ENCODE assay signal across 10 cellular contexts in genomic region chr19:10227215-10227971, GRCh38. TPM values are rescaled to one million over a fixed set of nuclear protein-coding genes. Genes with fewer than 3 reads are reported as not detected.
A peak's percentile ranks its signal among the peaks of the same experiment; 100 is the strongest.
DNase-seq lines count a peak whose midpoint lies in the region; TF ChIP-seq lines count a peak whose summit lies in the region.
"Had no signal": no experiment of that assay in that cellular context is flagged by ENCODE, and none has a peak within 500 bp of the region (broad histone marks: within the 10 kb centered on the region; RNA-seq: fewer than 3 reads in every experiment).

No MANE protein-coding gene starts in this region.

- POLR2A ChIA-PET in RWPE1 (lab: Yijun Ruan, JAX; ENCODE audit: low non-redundant PET) = interaction anchor here (0.6 kb wide), 2 partner anchors 38 to 76 kb away, joined by 3 to 4 read pairs; no protein-coding TSS in a partner anchor

- peaks cover 22% of the 10 kb centered on the region; the same call in 1 of the 2 replicates for H3K36me3 ChIP-seq in SU-DHL-6 (ENCODE audit: low read length)

- no peak overlapping the region for H3K4me3 Mint-ChIP-seq in activated T-helper 2 cell treated with anti-CD3 and anti-CD28 coated beads, Interferon-gamma antibody, Interleukin-2, Interleukin-4, amounts not matched to agents 10 μg/mL and 5 μg/mL and 100 μg/mL, durations not matched to agents 14 hours and 24 hours and 36 hours (ENCODE audit: low read depth)

- H3K27ac Mint-ChIP-seq in activated T-helper 2 cell treated with anti-CD3 and anti-CD28 coated beads, Interferon-gamma antibody, Interleukin-2, Interleukin-4, amounts not matched to agents 10 μg/mL and 5 μg/mL and 100 μg/mL, durations not matched to agents 14 hours and 24 hours and 36 hours = no peak overlapping the region

- peak; percentile 57 for TF ChIP-seq CTCF in SU-DHL-6 (IDR thresholded peaks at IDR 0.05; ENCODE audit: insufficient read depth, low read length, poor library complexity, severe bottlenecking)
- TF ChIP-seq CTCF in RWPE1 (conservative IDR thresholded peaks at IDR 0.05; ENCODE audit: low read depth) = no peak

- CTCF ChIA-PET in RWPE1 (lab: Yijun Ruan, JAX) = interaction anchor here (0.7 to 2.8 kb wide), 5 partner anchors 23 to 338 kb away, joined by 3 to 12 read pairs (median 5); no protein-coding TSS in a partner anchor

- H3K79me2 ChIP-seq in SU-DHL-6 (ENCODE audit: insufficient read depth, low read length) = peaks cover 88% of the 10 kb centered on the region

- no peaks in the 10 kb centered on the region for H3K9me2 ChIP-seq in SU-DHL-6 (replicated peaks; ENCODE audit: insufficient read depth, low read length)

- peak; percentile 97 for DNase-seq in Ammon's horn (ENCODE audit: low spot score)
- DNase-seq in head of caudate nucleus = peak; percentile 84 to 98 (median 95)
- peak; percentile 83 to 99 (median 92) for DNase-seq in posterior cingulate gyrus
- DNase-seq in RWPE1 (ENCODE audit: low spot score) = no peak
- DNase-seq in ACHN = no peak
- no peak for DNase-seq in central memory CD4-positive, alpha-beta T cell
- DNase-seq in activated T-helper 2 cell treated with anti-CD3 and anti-CD28 coated beads, Interferon-gamma antibody, Interleukin-2, Interleukin-4, amounts not matched to agents 10 μg/mL and 5 μg/mL and 100 μg/mL, durations not matched to agents 14 hours and 24 hours and 36 hours (ENCODE audit: low spot score) = no peak
- DNase-seq: DMS 273 treated with DMSO at 0.1 percent for 48 hours, NCI-H82 had no signal

- no peaks in the 10 kb centered on the region for H3K27me3 Mint-ChIP-seq in activated T-helper 2 cell treated with anti-CD3 and anti-CD28 coated beads, Interferon-gamma antibody, Interleukin-2, Interleukin-4, amounts not matched to agents 10 μg/mL and 5 μg/mL and 100 μg/mL, durations not matched to agents 14 hours and 24 hours and 36 hours (ENCODE audit: low read depth)

- no peaks in the 10 kb centered on the region for H3K27me3 ChIP-seq in SU-DHL-6 (ENCODE audit: low read length)

- peaks cover 7% of the 10 kb centered on the region for H3K36me3 Mint-ChIP-seq in activated T-helper 2 cell treated with anti-CD3 and anti-CD28 coated beads, Interferon-gamma antibody, Interleukin-2, Interleukin-4, amounts not matched to agents 10 μg/mL and 5 μg/mL and 100 μg/mL, durations not matched to agents 14 hours and 24 hours and 36 hours (ENCODE audit: low read depth)

- peaks cover 8% of the 10 kb centered on the region for H3K4me1 Mint-ChIP-seq in activated T-helper 2 cell treated with anti-CD3 and anti-CD28 coated beads, Interferon-gamma antibody, Interleukin-2, Interleukin-4, amounts not matched to agents 10 μg/mL and 5 μg/mL and 100 μg/mL, durations not matched to agents 14 hours and 24 hours and 36 hours (ENCODE audit: low read depth)

- H3K27ac ChIP-seq in SU-DHL-6 (ENCODE audit: low read depth, low read length) = peak overlapping the region; percentile 100
- no peak overlapping the region for H3K27ac ChIP-seq in RWPE1

- no peaks in the 10 kb centered on the region for H3K9me3 Mint-ChIP-seq in activated T-helper 2 cell treated with anti-CD3 and anti-CD28 coated beads, Interferon-gamma antibody, Interleukin-2, Interleukin-4, amounts not matched to agents 10 μg/mL and 5 μg/mL and 100 μg/mL, durations not matched to agents 14 hours and 24 hours and 36 hours

- H3K9ac ChIP-seq in SU-DHL-6 (ENCODE audit: low read length) = peak overlapping the region; percentile 100

- H3K9me3 ChIP-seq in SU-DHL-6 (ENCODE audit: insufficient read depth, low read length) = no peaks in the 10 kb centered on the region

- intact Hi-C loops in head of caudate nucleus (cut with DNase I) (no loop called here), posterior cingulate gyrus (cut with DNase I) (loop anchor here (2.0 kb wide), 1 partner anchor 33 kb away; the partner anchor contains the start of gene DNMT1)
- intact Hi-C loops in activated T-helper 2 cell treated with anti-CD3 and anti-CD28 coated beads, Interferon-gamma antibody, Interleukin-2, Interleukin-4, amounts not matched to agents 10 μg/mL and 5 μg/mL and 100 μg/mL, durations not matched to agents 14 hours and 24 hours and 36 hours (cut with micrococcal nuclease) = no loop called here

- H3F3A ChIP-seq in SU-DHL-6 (ENCODE audit: insufficient read depth) = peaks cover 84% of the 10 kb centered on the region

- H3K4me3 ChIP-seq in SU-DHL-6 (ENCODE audit: insufficient read depth, low read length, poor library complexity, severe bottlenecking) = peak overlapping the region; percentile 20

- no peaks in the 10 kb centered on the region; the same call in 1 of the 2 replicates for H4K20me1 ChIP-seq in SU-DHL-6 (ENCODE audit: low read depth, low read length)

- in situ Hi-C loops in ACHN (cut with HindIII; ENCODE audit: low pct_ligation_motif_present, low pct_unique_long_range_greater_than_20kb, low sequenced_read_pairs) = no loop called here

- peak overlapping the region; percentile 83 for H3K4me2 ChIP-seq in SU-DHL-6 (ENCODE audit: low read depth, low read length, poor library complexity, severe bottlenecking)

- no peak overlapping the region for H2AFZ ChIP-seq in SU-DHL-6 (ENCODE audit: low read depth, low read length, severe bottlenecking)

RNA-seq across cellular contexts. Expression of gene S1PR2, which starts 3.7 kb away (rescaled TPM):
- total RNA-seq in activated T-helper 2 cell treated with anti-CD3 and anti-CD28 coated beads, Interferon-gamma antibody, Interleukin-2, Interleukin-4, amounts not matched to agents 10 μg/mL and 5 μg/mL and 100 μg/mL, durations not matched to agents 14 hours and 24 hours and 36 hours = 10.1 and 10.8 TPM in 2 replicates

RNA-seq across cellular contexts. Expression of gene MRPL4, which starts 24.6 kb away (rescaled TPM):
- total RNA-seq in activated T-helper 2 cell treated with anti-CD3 and anti-CD28 coated beads, Interferon-gamma antibody, Interleukin-2, Interleukin-4, amounts not matched to agents 10 μg/mL and 5 μg/mL and 100 μg/mL, durations not matched to agents 14 hours and 24 hours and 36 hours = 133 and 135 TPM in 2 replicates

RNA-seq across cellular contexts. Expression of gene DNMT1, which starts 32.6 kb away (rescaled TPM):
- 367 and 370 TPM in 2 replicates for total RNA-seq in activated T-helper 2 cell treated with anti-CD3 and anti-CD28 coated beads, Interferon-gamma antibody, Interleukin-2, Interleukin-4, amounts not matched to agents 10 μg/mL and 5 μg/mL and 100 μg/mL, durations not matched to agents 14 hours and 24 hours and 36 hours

RNA-seq across cellular contexts. Expression of gene ICAM1, which starts 43.5 kb away (rescaled TPM):
- 75.3 and 75.7 TPM in 2 replicates for total RNA-seq in activated T-helper 2 cell treated with anti-CD3 and anti-CD28 coated beads, Interferon-gamma antibody, Interleukin-2, Interleukin-4, amounts not matched to agents 10 μg/mL and 5 μg/mL and 100 μg/mL, durations not matched to agents 14 hours and 24 hours and 36 hours

RNA-seq across cellular contexts. Expression of gene ICAM4, which starts 59.4 kb away (rescaled TPM):
- total RNA-seq in activated T-helper 2 cell treated with anti-CD3 and anti-CD28 coated beads, Interferon-gamma antibody, Interleukin-2, Interleukin-4, amounts not matched to agents 10 μg/mL and 5 μg/mL and 100 μg/mL, durations not matched to agents 14 hours and 24 hours and 36 hours = 1.4 and 1.6 TPM in 2 replicates

Comparison
In these comparisons a context has a peak if more than half of its experiments do, and no peak if none do; other contexts are left out.
1. DNase-seq: peak in Ammon's horn (single experiment), head of caudate nucleus (42 of 42) and posterior cingulate gyrus (10 of 10); none in RWPE1 (single experiment), ACHN (single experiment), central memory CD4-positive, alpha-beta T cell (single experiment) and activated T-helper 2 cell treated with anti-CD3 and anti-CD28 coated beads, Interferon-gamma antibody, Interleukin-2, Interleukin-4, amounts not matched to agents 10 μg/mL and 5 μg/mL and 100 μg/mL, durations not matched to agents 14 hours and 24 hours and 36 hours (single experiment).